In the genomic region with DNA sequence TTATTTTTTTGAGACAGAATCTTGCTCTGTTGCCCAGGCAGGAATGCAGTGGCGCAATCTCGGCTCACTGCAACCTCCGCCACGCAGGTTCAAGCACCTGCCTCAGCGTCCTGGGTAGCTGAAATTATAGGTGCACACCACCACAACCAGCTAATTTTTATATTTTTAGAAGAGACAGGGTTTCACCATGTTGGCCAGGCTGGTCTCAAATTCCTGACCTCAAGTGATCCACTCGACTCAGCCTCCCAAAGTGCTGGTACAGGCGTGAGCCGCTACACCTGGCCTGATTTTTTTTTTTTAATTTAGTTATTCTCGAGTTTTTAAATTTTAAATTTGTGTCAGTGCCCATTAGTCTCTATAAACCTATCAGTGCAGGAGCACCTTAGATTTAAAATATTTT, we compare ENCODE assay signal across 26 cellular contexts. TPM values are rescaled to one million over a fixed set of nuclear protein-coding genes. Genes with fewer than 3 reads are reported as not detected.
DNase-seq lines count a peak whose midpoint lies in the region; ATAC-seq, FAIRE-seq and TF ChIP-seq lines count a peak whose summit lies in the region.
"Had no signal": no experiment of that assay in that cellular context is flagged by ENCODE, and none has a peak within 500 bp of the region (broad histone marks: within the 10 kb centered on the region; RNA-seq: fewer than 3 reads in every experiment).

No MANE protein-coding gene starts in this region.

- POLR2A ChIA-PET in H1 (lab: Charles Lee; ENCODE audit: partially characterized antibody) = interaction anchor here (1.8 kb wide), 1 partner anchor 11 kb away, joined by 4 read pairs; no protein-coding TSS in a partner anchor

- CTCF ChIA-PET in H1 (lab: Charles Lee; ENCODE audit: partially characterized antibody) = interaction anchor here (0.6 to 1.3 kb wide), 3 partner anchors 13 to 1106 kb away, joined by 3 to 4 read pairs (median 3); no protein-coding TSS in a partner anchor

- peak overlapping the region; percentile 89 for H3K27ac ChIP-seq in RWPE2 (ENCODE audit: poor library complexity, severe bottlenecking)
- no peak overlapping the region for H3K27ac ChIP-seq in H1 (ENCODE audit: low read depth, low read length)
- H3K27ac ChIP-seq in psoas muscle = peak overlapping the region; percentile 73
- H3K27ac ChIP-seq: BLaER1 had no signal

- TF ChIP-seq CTCF in RWPE2 (IDR thresholded peaks at IDR 0.05; ENCODE audit: poor library complexity, severe bottlenecking) (no peak), H1 (IDR thresholded peaks at IDR 0.05; ENCODE audit: control extremely low read depth in 1 of 3, insufficient read depth in 1 of 3, low read depth in 1 of 3, low read length in 3 of 3) (no peak), psoas muscle (IDR thresholded peaks at IDR 0.05) (no peak)

- intact Hi-C loops in psoas muscle (cut with DNase I) = no loop called here

- peaks cover 0 to 3% of the 10 kb centered on the region in 2 experiments for H4K20me1 ChIP-seq in H1 (replicated peaks in 1 of 2; ENCODE audit: control insufficient read depth in 1 of 2, insufficient read depth in 2 of 2, low read length in 2 of 2)
- H4K20me1 ChIP-seq: BLaER1 had no signal

- H3K4me3 ChIP-seq in RWPE2 (ENCODE audit: severe bottlenecking) (no peak overlapping the region), H1 (ENCODE audit: extremely low read depth in 1 of 4, insufficient read depth in 2 of 4, low read depth in 3 of 4, low read length in 4 of 4) (no peak overlapping the region), psoas muscle (no peak overlapping the region)
- H3K4me3 ChIP-seq: BLaER1, GM12878 had no signal

- H3K23me2 ChIP-seq in H1 (ENCODE audit: low read depth, low read length) = no peaks in the 10 kb centered on the region

- H2BK15ac ChIP-seq in H1 (ENCODE audit: low read length) = no peak overlapping the region

- no peak overlapping the region for H3K4ac ChIP-seq in H1 (replicated peaks; ENCODE audit: insufficient read length, low read depth, low read length)

- H4K91ac ChIP-seq in H1 (replicated peaks; ENCODE audit: insufficient read length, low read length) = no peak overlapping the region

- no peak overlapping the region for H3K23ac ChIP-seq in H1 (ENCODE audit: insufficient read length)

- no peak overlapping the region for H2BK12ac ChIP-seq in H1 (ENCODE audit: low read depth, low read length)

- no peak overlapping the region for H4K8ac ChIP-seq in H1 (ENCODE audit: extremely low read depth, insufficient read depth, low read length)

- H3K4me1 ChIP-seq in RWPE2 (ENCODE audit: insufficient read depth, poor library complexity, severe bottlenecking) = peaks cover 27% of the 10 kb centered on the region
- no peaks in the 10 kb centered on the region for H3K4me1 ChIP-seq in H1 (replicated peaks in 1 of 4; ENCODE audit: control insufficient read depth in 3 of 4, insufficient read depth in 4 of 4, low read length in 3 of 4)
- H3K4me1 ChIP-seq in psoas muscle = peaks cover 5% of the 10 kb centered on the region
- H3K4me1 ChIP-seq: BE2C, BLaER1 had no signal

- H3K18ac ChIP-seq in H1 (ENCODE audit: extremely low read depth, low read length) = no peak overlapping the region

- H3K14ac ChIP-seq in H1 (ENCODE audit: insufficient read length) = no peak overlapping the region

- no peak for ATAC-seq in RWPE2 (ENCODE audit: low read depth)
- ATAC-seq in psoas muscle = peak in 3 of 4 donors; percentile 30 to 66 (median 52)
- no peak for ATAC-seq in HG03457 (IDR thresholded peaks at IDR 0.05; ENCODE audit: unreplicated experiment)
- ATAC-seq in HG03175 (IDR thresholded peaks at IDR 0.05; ENCODE audit: unreplicated experiment) = no peak
- no peak for ATAC-seq in HG02884 (IDR thresholded peaks at IDR 0.05; ENCODE audit: unreplicated experiment)
- ATAC-seq: GM12878 had no signal

- no peak overlapping the region for H2AFZ ChIP-seq in H1 (ENCODE audit: low read length)

- TF ChIP-seq RAD21 in H1 (IDR thresholded peaks at IDR 0.05 in 1 of 2, conservative IDR thresholded peaks at IDR 0.05 in 1 of 2; ENCODE audit: low read depth in 2 of 2, low read length in 2 of 2) = no peak

- H3K4me2 ChIP-seq in H1 (ENCODE audit: insufficient read depth in 1 of 2, low read depth in 2 of 2, low read length in 2 of 2) = no peak overlapping the region
- H3K4me2 ChIP-seq: BLaER1 had no signal

- no peak for FAIRE-seq in H1 (lab: Jason Lieb, UNC)
- FAIRE-seq: A204.1, GM12878, GM12892, GM18507 had no signal

- H3K9me3 ChIP-seq in RWPE2 (ENCODE audit: severe bottlenecking) = no peaks in the 10 kb centered on the region
- H3K9me3 ChIP-seq in H1 (ENCODE audit: insufficient read depth in 2 of 2, low read depth in 1 of 2, low read length in 1 of 2) = no peaks in the 10 kb centered on the region
- no peaks in the 10 kb centered on the region for H3K9me3 ChIP-seq in psoas muscle
- H3K9me3 ChIP-seq: BE2C, BLaER1 had no signal

- H3K9ac ChIP-seq in H1 (replicated peaks in 1 of 4; ENCODE audit: extremely low read depth in 1 of 4, low read depth in 3 of 4, low read length in 3 of 4) = no peak overlapping the region
- H3K9ac ChIP-seq: BLaER1 had no signal

- no peaks in the 10 kb centered on the region for H3K79me2 ChIP-seq in H1 (ENCODE audit: control insufficient read depth in 1 of 2, insufficient read depth in 2 of 2, low read length in 2 of 2)

- H2AK5ac ChIP-seq in H1 (ENCODE audit: low read depth, low read length) = no peak overlapping the region

- no peak overlapping the region for H2BK5ac ChIP-seq in H1 (ENCODE audit: low read depth, low read length)

- 86% methylated on average over 9 of the region's 9 CpGs; no CpG with 5 or more reads in 1 of the 2 experiments for WGBS in H1 (ENCODE audit: extremely low coverage in 1 of 2, insufficient coverage in 1 of 2, insufficient read length in 1 of 2, insufficient replicate concordance in 2 of 2, low coverage in 1 of 2, low lambda C conversion rate in 2 of 2, missing lambda C conversion rate in 1 of 2), 2 experiments
- WGBS in psoas muscle, 3 donors = 32 to 55% (median 37%) methylated on average over 9 of the region's 9 CpGs

- no peaks in the 10 kb centered on the region for H3K79me1 ChIP-seq in H1 (ENCODE audit: low read depth, low read length)

- no peak overlapping the region for H2BK120ac ChIP-seq in H1 (replicated peaks; ENCODE audit: low read depth, low read length)

- no peak overlapping the region for H2BK20ac ChIP-seq in H1 (ENCODE audit: low read length)

- TF ChIP-seq POLR2A in H1 (IDR thresholded peaks at IDR 0.05; ENCODE audit: control extremely low read depth in 1 of 2, low read depth in 2 of 2, low read length in 2 of 2) = no peak

- H3K27me3 ChIP-seq in RWPE2 (ENCODE audit: insufficient read depth, poor library complexity, severe bottlenecking) = no peaks in the 10 kb centered on the region
- H3K27me3 ChIP-seq in H1 (replicated peaks in 1 of 4; ENCODE audit: control insufficient read depth in 3 of 4, extremely low read depth in 1 of 4, insufficient read depth in 3 of 4, low read length in 3 of 4) = no peaks in the 10 kb centered on the region
- H3K27me3 ChIP-seq in psoas muscle (ENCODE audit: insufficient read depth in 3 of 3, low read length in 2 of 3) = no peaks in the 10 kb centered on the region
- H3K27me3 ChIP-seq: BE2C, BLaER1 had no signal

- H4K5ac ChIP-seq in H1 (ENCODE audit: insufficient read length, low read depth, low read length) = no peak overlapping the region

- H3K36me3 ChIP-seq in RWPE2 (ENCODE audit: low read depth) (peaks cover 43% of the 10 kb centered on the region), H1 (ENCODE audit: control insufficient read depth in 2 of 4, insufficient read depth in 4 of 4, low read length in 3 of 4) (peaks cover 0 to 12% (median 11%) of the 10 kb centered on the region in 4 experiments; a peak in 4 of 8 replicates), psoas muscle (ENCODE audit: insufficient read depth in 1 of 2, low read depth in 1 of 2) (peaks cover 7 to 28% of the 10 kb centered on the region in 2 donors)

- no peak overlapping the region for H3K56ac ChIP-seq in H1 (replicated peaks; ENCODE audit: insufficient read length, low read depth, low read length)

- TF ChIP-seq EP300 in H1 (IDR thresholded peaks at IDR 0.05; ENCODE audit: borderline replicate concordance in 1 of 2, low read depth in 2 of 2, low read length in 2 of 2) = no peak

- no peak for DNase-seq in RWPE2 (ENCODE audit: low spot score)
- DNase-seq in H1 (ENCODE audit: low read depth in 1 of 2, low spot score in 2 of 2) = no peak
- DNase-seq in psoas muscle = no peak
- DNase-seq: 8988T; ACHN; BE2C; C1 segment of cervical spinal cord; CD4-positive, alpha-beta memory T cell; CD4-positive, CD25-positive, alpha-beta regulatory T cell; CD8-positive, alpha-beta memory T cell; COR-L47; DMS 273 treated with DMSO at 0.1 percent for 48 hours; DMS153; DMS53; DMS79; DND-41; EL; GDM1 had no signal

TF ChIP-seq in H1, 55 proteins besides CTCF, POLR2A, EP300 and RAD21:
- no peak for TF ChIP-seq ZNF274 (IDR thresholded peaks at IDR 0.05; ENCODE audit: borderline replicate concordance, extremely low read depth, low read length)
- 0 out of 2 replicates have a peak, but pooled peaks have one; percentile 8 for TF ChIP-seq CEBPB (IDR thresholded peaks at IDR 0.05; ENCODE audit: low read depth, low read length)
- TF ChIP-seq SUZ12 (IDR thresholded peaks at IDR 0.05; ENCODE audit: low read length) = no peak
- no peak for TF ChIP-seq YY1 (IDR thresholded peaks at IDR 0.05; ENCODE audit: low read depth, low read length)

RNA-seq across cellular contexts. Expression of a gene that starts 24.4 kb away (rescaled TPM):
- total RNA-seq in H1 (2021; fragmentation: NEBNext Ultra II Directional; extraction: Animal tissue kit (Norgen Biotek cat#: 25700)) = 12.1 and 14.3 TPM in 2 replicates
- polyA plus RNA-seq in H1 (2011; rRNA removed) (13.2 and 15.8 TPM in 2 replicates), psoas muscle (10 to 100 TPM in 1 of 3 donors, 1 to 10 TPM in 2; 7.6 to 10.1 (median 9.8) TPM)
- 18.4 TPM for polyA plus RNA-seq in H1 (2011; cell fraction: cytosol; rRNA removed)
- polyA plus RNA-seq in H1 (2011; cell fraction: nucleus; rRNA removed) = 52.3 TPM
- 13.1 to 17.7 TPM (median 16.2 TPM) in 4 replicates for polyA plus RNA-seq in H1 (2012, experiment 1 of 2)
- polyA plus RNA-seq in H1 (2012, experiment 2 of 2) = 4.8 TPM
- polyA plus RNA-seq in H1 (2013, experiment 1 of 2) = 6.6 TPM
- polyA plus RNA-seq in H1 (2013, experiment 2 of 2) = 6.6 TPM
- 27.0 and 28.4 TPM in 2 replicates for polyA minus RNA-seq in H1 (2011; rRNA and poly(A)+ RNA removed)
- 9.2 TPM for polyA minus RNA-seq in H1 (2011; cell fraction: cytosol; rRNA and poly(A)+ RNA removed)
- polyA minus RNA-seq in H1 (2011; cell fraction: nucleus; rRNA and poly(A)+ RNA removed) = 17.6 TPM
- total RNA-seq in psoas muscle = 1 to 10 TPM; 5.2 to 9.7 (median 7.3) TPM

Comparison
In these comparisons a context has a peak if more than half of its experiments do, and no peak if none do; other contexts are left out.
1. ATAC-seq: peak in psoas muscle (3 of 4); none in RWPE2 (single experiment), HG03457 (single experiment), HG03175 (single experiment) and HG02884 (single experiment).